In genomic region chr1:23563003-23563402, GRCh38 we compare ENCODE assay signal across 1 cellular context.
TF ChIP-seq lines count a peak whose summit lies in the region.

No MANE protein-coding gene starts in this region.

TF ChIP-seq in SK-N-SH, 30 proteins besides CTCF, POLR2A, EP300 and RAD21 (continued from another document):
- TF ChIP-seq GABPA (IDR thresholded peaks at IDR 0.05; ENCODE audit: low read depth): no peak
